ENCODE assay signal across 8 cellular contexts in genomic region chr3:102673271-102674115, GRCh38.
DNase-seq lines count a peak whose midpoint lies in the region; ATAC-seq, FAIRE-seq and TF ChIP-seq lines count a peak whose summit lies in the region.

No MANE protein-coding gene starts in this region.

- WGBS in ovary, 3 donors: 11 to 15% (median 14%) methylated on average over 16 of the region's 16 CpGs

- H3K4me3 Mint-ChIP-seq in activated T-helper 17 cell treated with anti-CD3 and anti-CD28 coated beads, Interleukin-2, amount 50 U/mL, for 72 hours: no peak overlapping the region

- no peaks in the 10 kb centered on the region for H3K27me3 ChIP-seq in ovary

- H3K4me1 Mint-ChIP-seq in activated T-helper 17 cell treated with anti-CD3 and anti-CD28 coated beads, Interleukin-2, amount 50 U/mL, for 72 hours: no peaks in the 10 kb centered on the region

- no peak overlapping the region for H3K4me3 ChIP-seq in ovary

- H3K9me3 ChIP-seq in ES-I3 (ENCODE audit: control insufficient read depth, insufficient read depth, low read length) (no peaks in the 10 kb centered on the region; the same call in 1 of the 2 replicates), ovary (no peaks in the 10 kb centered on the region)

- TF ChIP-seq POLR2A in H54 (IDR thresholded peaks at IDR 0.05; ENCODE audit: low read depth, low read length) (no peak), ovary (IDR thresholded peaks at IDR 0.05) (no peak)

- peak; percentile 9 for DNase-seq in H54 (ENCODE audit: insufficient read length, low spot score)
- DNase-seq in RCC 7860 (ENCODE audit: low spot score): peak; percentile 7
- peak; percentile 22 for DNase-seq in foreskin melanocyte
- DNase-seq in ovary: peak; percentile 52 to 74 (median 68)
- DNase-seq in urothelium cell line (ENCODE audit: low spot score): peak; percentile 71

- no peak for TF ChIP-seq EP300 in ovary (IDR thresholded peaks at IDR 0.05)

- H3K27me3 Mint-ChIP-seq in activated T-helper 17 cell treated with anti-CD3 and anti-CD28 coated beads, Interleukin-2, amount 50 U/mL, for 72 hours: peaks cover 30% of the 10 kb centered on the region

- H3K36me3 ChIP-seq in ES-I3 (ENCODE audit: insufficient read depth, low read length): no peaks in the 10 kb centered on the region
- no peaks in the 10 kb centered on the region for H3K36me3 ChIP-seq in ovary

- no peaks in the 10 kb centered on the region for H3K36me3 Mint-ChIP-seq in activated T-helper 17 cell treated with anti-CD3 and anti-CD28 coated beads, Interleukin-2, amount 50 U/mL, for 72 hours (ENCODE audit: low read depth)

- peak; percentile 51 for ATAC-seq in activated T-helper 17 cell treated with anti-CD3 and anti-CD28 coated beads, Interleukin-2, amount 50 U/mL, for 72 hours (replicated peaks)

- H3K4me1 ChIP-seq in ES-I3 (ENCODE audit: insufficient read depth, low read length) (no peaks in the 10 kb centered on the region; the same call in 1 of the 2 replicates), ovary (ENCODE audit: insufficient read depth) (peaks cover 2% of the 10 kb centered on the region)

- no peaks in the 10 kb centered on the region for H3K9me3 Mint-ChIP-seq in activated T-helper 17 cell treated with anti-CD3 and anti-CD28 coated beads, Interleukin-2, amount 50 U/mL, for 72 hours

- FAIRE-seq in H54 (lab: Jason Lieb, UNC) (no peak), RCC 7860 (lab: Jason Lieb, UNC) (peak; percentile 55), urothelium cell line (lab: Jason Lieb, UNC) (no peak)

- peak; percentile 80 for TF ChIP-seq CTCF in LNCAP (IDR thresholded peaks at IDR 0.05)
- peak; percentile 30 to 63 (median 39) for TF ChIP-seq CTCF in ovary (IDR thresholded peaks at IDR 0.05)

- no peak overlapping the region for H3K27ac ChIP-seq in ovary

- H3K27ac Mint-ChIP-seq in activated T-helper 17 cell treated with anti-CD3 and anti-CD28 coated beads, Interleukin-2, amount 50 U/mL, for 72 hours: no peak overlapping the region

- peak overlapping the region; percentile 20; the same call in 1 of the 2 replicates for H3K9ac ChIP-seq in ES-I3 (ENCODE audit: low read depth, low read length)

- intact Hi-C loops in ovary (cut with DNase I): no loop called here

Comparison
In these comparisons a context has a peak if more than half of its experiments do, and no peak if none do; other contexts are left out.
1. DNase-seq: peak in every context shown above with its lines; median percentile 71 in urothelium cell line; 68 in ovary; 22 in foreskin melanocyte; 9 in H54; 7 in RCC 7860.